32 cellular contexts compared by ENCODE assay signal in the genomic region with DNA sequence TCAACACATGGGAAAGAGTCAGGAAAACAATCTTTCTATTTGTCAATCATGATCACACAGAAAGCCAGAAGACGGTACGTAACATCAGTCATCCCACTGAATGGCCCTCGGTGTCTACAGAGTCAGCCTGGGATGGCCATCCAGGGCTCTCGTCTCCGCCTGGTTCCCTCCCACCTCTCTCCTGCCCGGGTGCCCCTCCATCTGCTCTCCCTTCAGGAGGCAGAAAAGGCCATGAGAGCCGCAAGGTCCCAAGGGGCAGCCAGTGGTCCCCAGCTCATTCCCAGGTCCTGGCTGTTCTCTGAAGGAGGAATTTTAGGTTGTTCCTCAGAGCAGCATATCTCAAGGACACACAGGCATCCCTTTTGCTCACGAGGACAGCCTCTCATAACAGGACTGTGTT. TPM values are rescaled to one million over a fixed set of nuclear protein-coding genes. Genes with fewer than 3 reads are reported as not detected.
"Had no signal": no experiment of that assay in that cellular context is flagged by ENCODE, and none has a peak within 500 bp of the region (broad histone marks: within the 10 kb centered on the region; RNA-seq: fewer than 3 reads in every experiment).

No MANE protein-coding gene starts in this region.

- ATAC-seq: effector memory CD8-positive, alpha-beta T cell; gastrocnemius medialis; heart left ventricle; left colon; mucosa of descending colon; natural killer cell treated with Interleukin-12 subunit alpha and Interleukin-12 subunit beta and Interleukin-15 and Interleukin-18, amount 100 ng/mL, for 72 hours; sciatic nerve; stimulated activated naive CD8-positive, alpha-beta T cell treated with anti-CD3 and anti-CD28 coated beads, Interleukin-15, amount 100 ng/mL, for 72 hours; upper lobe of right lung had no signal

- H3K4me3 ChIP-seq: gastrocnemius medialis, heart left ventricle, hepatocyte, mucosa of descending colon, neural progenitor cell, prostate gland, right atrium auricular region, smooth muscle cell, suprapubic skin, transverse colon, upper lobe of right lung, uterus had no signal

- DNase-seq: cortex of kidney; effector memory CD8-positive, alpha-beta T cell; gastrocnemius medialis; heart left ventricle; left colon; mesenchymal stem cell; mucosa of descending colon; naive B cell; stimulated activated CD4-positive, alpha-beta T cell treated with anti-CD3 and anti-CD28 coated beads, Interleukin-12 subunit alpha, Interleukin-12 subunit beta, amount 100 ng/mL, for 4 hours; stimulated activated CD4-positive, alpha-beta T cell treated with anti-CD3 and anti-CD28 coated beads, Interleukin-1b, Interleukin-23, amount 100 ng/mL, for 48 hours; stimulated activated CD4-positive, alpha-beta T cell treated with anti-CD3 and anti-CD28 coated beads, Interleukin-4, amount 100 ng/mL, for 1 hour; stimulated activated CD8-positive, alpha-beta memory T cell treated with anti-CD3 and anti-CD28 coated beads, Interleukin-4, amount 100 ng/mL, for 48 hours; stimulated activated naive CD4-positive, alpha-beta T cell; stimulated activated naive CD8-positive, alpha-beta T cell treated with anti-CD3 and anti-CD28 coated beads, Interleukin-15, amount 100 ng/mL, for 72 hours; transverse colon; upper lobe of right lung; uterus had no signal

- H3K9me3 ChIP-seq: gastrocnemius medialis, heart left ventricle, mucosa of descending colon, prostate gland, right atrium auricular region, suprapubic skin, transverse colon, upper lobe of right lung, uterus had no signal

- H3K9ac ChIP-seq: neural progenitor cell, parathyroid adenoma had no signal

- H3K27me3 ChIP-seq: right atrium auricular region, upper lobe of right lung, uterus had no signal

- H3K9me3 Mint-ChIP-seq: effector memory CD8-positive, alpha-beta T cell; mesothelial cell of epicardium; natural killer cell treated with Interleukin-12 subunit alpha and Interleukin-12 subunit beta and Interleukin-15 and Interleukin-18, amount 100 ng/mL, for 72 hours; neural progenitor cell; stimulated activated naive CD8-positive, alpha-beta T cell treated with anti-CD3 and anti-CD28 coated beads, Interleukin-15, amount 100 ng/mL, for 72 hours had no signal

- H3K36me3 ChIP-seq: gastrocnemius medialis, heart left ventricle, neural progenitor cell, prostate gland, right atrium auricular region, suprapubic skin, transverse colon, upper lobe of right lung, uterus had no signal

- H3K4me3 Mint-ChIP-seq: effector memory CD8-positive, alpha-beta T cell; mesothelial cell of epicardium; naive B cell; natural killer cell treated with Interleukin-12 subunit alpha and Interleukin-12 subunit beta and Interleukin-15 and Interleukin-18, amount 100 ng/mL, for 72 hours; neural progenitor cell; stimulated activated naive CD8-positive, alpha-beta T cell treated with anti-CD3 and anti-CD28 coated beads, Interleukin-15, amount 100 ng/mL, for 72 hours had no signal

- H3K4me1 ChIP-seq: gastrocnemius medialis, parathyroid adenoma, prostate gland, suprapubic skin, upper lobe of right lung, uterus had no signal

- H3K36me3 Mint-ChIP-seq: mesothelial cell of epicardium; naive B cell; natural killer cell treated with Interleukin-12 subunit alpha and Interleukin-12 subunit beta and Interleukin-15 and Interleukin-18, amount 100 ng/mL, for 72 hours; neural progenitor cell had no signal

- H3K27ac ChIP-seq: gastrocnemius medialis, heart left ventricle, hepatocyte, neural progenitor cell, parathyroid adenoma, prostate gland, right atrium auricular region, suprapubic skin, transverse colon, upper lobe of right lung, uterus had no signal

- H3K27ac Mint-ChIP-seq: effector memory CD8-positive, alpha-beta T cell; mesothelial cell of epicardium; naive B cell; natural killer cell treated with Interleukin-12 subunit alpha and Interleukin-12 subunit beta and Interleukin-15 and Interleukin-18, amount 100 ng/mL, for 72 hours; neural progenitor cell; stimulated activated naive CD8-positive, alpha-beta T cell treated with anti-CD3 and anti-CD28 coated beads, Interleukin-15, amount 100 ng/mL, for 72 hours had no signal

RNA-seq across cellular contexts. Expression of a gene that starts 4.4 kb away (rescaled TPM):
- total RNA-seq: glomerular endothelial cell; hepatocyte; kidney epithelial cell; mesothelial cell of epicardium; natural killer cell treated with Interleukin-12 subunit alpha and Interleukin-12 subunit beta and Interleukin-15 and Interleukin-18, amount 100 ng/mL, for 72 hours had no signal
- polyA plus RNA-seq: hepatocyte had no signal

RNA-seq across cellular contexts. Expression of a gene that starts 22.8 kb away (rescaled TPM):
- total RNA-seq: dermis microvascular lymphatic vessel endothelial cell; fibroblast of villous mesenchyme; glomerular endothelial cell; kidney epithelial cell; left colon; lung microvascular endothelial cell; mesothelial cell of epicardium; natural killer cell treated with Interleukin-12 subunit alpha and Interleukin-12 subunit beta and Interleukin-15 and Interleukin-18, amount 100 ng/mL, for 72 hours; right atrium auricular region; sciatic nerve; suprapubic skin; upper lobe of right lung had no signal
- polyA plus RNA-seq: smooth muscle cell had no signal

RNA-seq across cellular contexts. Expression of a gene that starts 25.2 kb away (rescaled TPM):
- total RNA-seq: fibroblast of villous mesenchyme, glomerular endothelial cell, left colon, prostate gland, smooth muscle cell, transverse colon had no signal
- polyA plus RNA-seq: hepatocyte, smooth muscle cell had no signal
